32 cellular contexts compared by ENCODE assay signal in genomic region chr2:57954020-57954419, GRCh38.
"Had no signal": no experiment of that assay in that cellular context is flagged by ENCODE, and none has a peak within 500 bp of the region (broad histone marks: within the 10 kb centered on the region; RNA-seq: fewer than 3 reads in every experiment).

No MANE protein-coding gene starts in this region.

- H3K4me3 ChIP-seq: ascending aorta, cardiac muscle cell had no signal

- FAIRE-seq: bronchial epithelial cell had no signal

- H3K36me3 ChIP-seq: ascending aorta, cardiac muscle cell, WERI-Rb-1 had no signal

- H3K27ac ChIP-seq: ascending aorta, cardiac muscle cell, WERI-Rb-1 had no signal

- H3K4me1 ChIP-seq: ascending aorta had no signal

- H3K9me3 ChIP-seq: ascending aorta had no signal

- ATAC-seq: activated CD4-positive, alpha-beta T cell treated with anti-CD3 and anti-CD28 coated beads for 36 hours; activated CD4-positive, CD25-positive, alpha-beta regulatory T cell treated with anti-CD3 and anti-CD28 coated beads, Interleukin-2, amount 50 U/mL, for 24 hours; activated CD8-positive, alpha-beta memory T cell treated with anti-CD3 and anti-CD28 coated beads, Interleukin-2, amount 10 ng/mL, durations not matched to agents 7 days and 5 days; activated CD8-positive, alpha-beta T cell treated with anti-CD3 and anti-CD28 coated beads, Interleukin-2, amount 10 ng/mL, durations not matched to agents 7 days and 5 days; activated naive CD8-positive, alpha-beta T cell treated with anti-CD3 and anti-CD28 coated beads, Interleukin-2, amount 50 U/mL, for 24 hours; WTC11 had no signal

- DNase-seq: activated CD4-positive, alpha-beta memory T cell treated with anti-CD3 and anti-CD28 coated beads, Interleukin-2, amount 10 ng/mL, durations not matched to agents 7 days and 5 days; activated CD4-positive, alpha-beta T cell treated with anti-CD3 and anti-CD28 coated beads for 1 hour; activated CD4-positive, alpha-beta T cell treated with anti-CD3 and anti-CD28 coated beads for 36 hours; activated CD4-positive, alpha-beta T cell treated with anti-CD3 and anti-CD28 coated beads for 48 hours; activated CD4-positive, alpha-beta T cell treated with anti-CD3 and anti-CD28 coated beads, Interleukin-2, amount 10 ng/mL, durations not matched to agents 7 days and 5 days; activated CD4-positive, alpha-beta T cell treated with anti-CD3 and anti-CD28 coated beads, Interleukin-2, amount 50 U/mL, for 48 hours; activated CD4-positive, CD25-positive, alpha-beta regulatory T cell; activated CD8-positive, alpha-beta memory T cell treated with anti-CD3 and anti-CD28 coated beads for 24 hours; activated CD8-positive, alpha-beta memory T cell treated with anti-CD3 and anti-CD28 coated beads, Interleukin-2, amount 10 ng/mL, durations not matched to agents 7 days and 5 days; activated CD8-positive, alpha-beta memory T cell treated with anti-CD3 and anti-CD28 coated beads, Interleukin-2, amount 50 U/mL, for 48 hours; activated CD8-positive, alpha-beta T cell treated with anti-CD3 and anti-CD28 coated beads, Interleukin-2, amount 10 ng/mL, durations not matched to agents 7 days and 5 days; activated effector memory CD4-positive, alpha-beta T cell treated with Interleukin-2 at 50 U/mL for 16 hours; activated gamma-delta T cell; activated naive CD4-positive, alpha-beta T cell treated with anti-CD3 and anti-CD28 coated beads, Interleukin-2, amount 10 ng/mL, durations not matched to agents 7 days and 5 days; activated naive CD4-positive, alpha-beta T cell treated with Interleukin-2 at 50 U/mL for 16 hours; activated naive CD8-positive, alpha-beta T cell treated with anti-CD3 and anti-CD28 coated beads, Interleukin-2, amount 10 ng/mL, durations not matched to agents 7 days and 5 days; activated naive CD8-positive, alpha-beta T cell treated with anti-CD3 and anti-CD28 coated beads, Interleukin-2, amount 50 U/mL, for 24 hours; activated T-cell treated with anti-CD3 and anti-CD28 coated beads, Interleukin-2, amount 50 U/mL, for 24 hours; activated T-cell treated with anti-CD3 and anti-CD28 coated beads, Interleukin-2, amount 50 U/mL, for 48 hours; amygdala; anterior cingulate cortex; caudate nucleus; cerebellar nuclear complex; T-helper 1 cell; T-helper 2 cell; T-helper 9 cell; WERI-Rb-1 had no signal

- H3K27me3 ChIP-seq: ascending aorta, cardiac muscle cell had no signal
